Comparison of ENCODE assay signal across 10 cellular contexts in the genomic region with DNA sequence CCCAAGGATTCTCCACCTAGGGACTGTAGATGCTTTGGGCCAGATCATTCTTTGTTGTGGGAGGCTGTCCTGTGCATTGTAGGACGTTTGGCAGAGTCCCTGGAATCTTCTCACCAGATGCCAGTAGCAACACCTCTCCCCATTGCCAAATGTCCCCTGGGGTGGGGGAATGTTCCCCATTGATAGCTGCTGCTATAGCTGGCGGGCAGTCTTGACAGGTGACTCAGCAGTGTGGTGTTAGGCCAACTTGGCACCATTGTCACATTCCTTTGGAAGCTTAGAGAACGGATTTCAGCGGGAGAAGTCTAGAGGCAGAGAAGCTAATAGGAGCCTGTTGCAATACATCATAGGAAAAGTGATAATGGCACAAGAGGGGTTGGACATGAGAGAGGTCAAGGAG.
DNase-seq lines count a peak whose midpoint lies in the region; ATAC-seq lines count a peak whose summit lies in the region.
"Had no signal": no experiment of that assay in that cellular context is flagged by ENCODE, and none has a peak within 500 bp of the region (broad histone marks: within the 10 kb centered on the region; RNA-seq: fewer than 3 reads in every experiment).

No MANE protein-coding gene starts in this region.

- ATAC-seq in Right ventricle myocardium superior (ENCODE audit: poor library complexity), result peak; percentile 100
- no peak for ATAC-seq in GM21367 (IDR thresholded peaks at IDR 0.05; ENCODE audit: unreplicated experiment)
- ATAC-seq in GM21390 (IDR thresholded peaks at IDR 0.05; ENCODE audit: unreplicated experiment), result no peak
- ATAC-seq in HG03469 (IDR thresholded peaks at IDR 0.05; ENCODE audit: unreplicated experiment), result no peak

- intact Hi-C loops in Right ventricle myocardium superior (cut with DNase I), result no loop called here

- DNase-seq in GM03348 (ENCODE audit: low spot score) (peak; percentile 39), anterior cingulate cortex (lab: John Stamatoyannopoulos, UW) (peak in 43 of 58 donors; percentile 3 to 84 (median 38)), Right ventricle myocardium superior (peak; percentile 74), renal cortical epithelial cell (ENCODE audit: low read depth) (peak; percentile 94), NCI-H187 treated with DMSO at 0.1 percent for 48 hours (lab: John Stamatoyannopoulos, UW) (no peak)
- DNase-seq: NCI-H226, T-helper 2 cell had no signal
